Comparison of ENCODE assay signal across 8 cellular contexts in the genomic region with DNA sequence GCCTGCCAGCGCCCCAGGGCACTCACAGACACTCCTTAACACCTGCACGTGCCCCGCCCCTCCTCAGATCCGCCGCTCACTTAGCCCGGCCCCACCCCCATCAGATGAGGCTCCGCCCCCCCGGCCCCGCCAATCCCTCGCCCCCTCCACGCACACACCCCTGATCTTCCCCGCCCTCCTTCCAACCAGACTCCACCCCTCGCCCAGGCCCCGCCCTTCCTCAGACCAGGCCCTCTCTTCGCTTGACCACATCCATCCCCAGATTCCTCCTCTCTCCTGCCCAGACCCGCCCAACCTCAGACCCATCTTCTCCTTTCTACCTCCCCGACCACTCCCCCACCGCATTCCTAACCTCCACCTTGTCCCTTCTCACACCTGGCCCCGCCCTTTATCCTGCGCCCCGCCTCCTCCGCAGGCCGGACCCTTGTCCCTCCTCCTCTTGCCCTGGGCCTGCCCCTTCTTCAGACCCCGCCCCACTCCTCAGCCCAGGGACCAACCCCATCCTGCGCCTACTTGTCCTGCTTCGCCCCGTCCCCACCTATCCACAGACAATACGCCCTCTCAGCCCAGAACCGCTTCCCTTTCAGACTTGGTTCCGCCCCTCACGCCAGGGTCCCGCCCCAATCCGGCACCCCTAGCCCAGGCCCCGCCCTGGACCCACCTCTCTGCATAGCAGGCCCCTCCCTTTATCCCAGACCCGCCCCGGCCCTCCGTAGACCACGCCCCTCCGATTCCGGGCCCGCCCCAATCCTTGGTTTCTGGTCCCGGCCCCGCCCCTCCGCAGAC. TPM values are rescaled to one million over a fixed set of nuclear protein-coding genes. Genes with fewer than 3 reads are reported as not detected.
A peak's percentile ranks its signal among the peaks of the same experiment; 100 is the strongest.
DNase-seq lines count a peak whose midpoint lies in the region; ATAC-seq and TF ChIP-seq lines count a peak whose summit lies in the region.

No MANE protein-coding gene starts in this region.

- H3K27ac ChIP-seq in osteoblast (ENCODE audit: low read depth, low read length) (no peak overlapping the region), testis (peak overlapping the region in 1 of 2 donors; percentile 82)

- no peaks in the 10 kb centered on the region for H3K9me3 Mint-ChIP-seq in activated naive CD8-positive, alpha-beta T cell (ENCODE audit: low read depth)

- H3K4me3 ChIP-seq in osteoblast (ENCODE audit: insufficient read depth, low read length) = peak overlapping the region; percentile 94
- peak overlapping the region; percentile 74 to 75 for H3K4me3 ChIP-seq in testis

- DNase-seq in GM04503 (ENCODE audit: low read depth) (peak; percentile 50), NCI-H1092 (lab: John Stamatoyannopoulos, UW) (peak; percentile 92), SKM-1 (lab: John Stamatoyannopoulos, UW; ENCODE audit: unreplicated experiment) (peak; percentile 95), head of caudate nucleus (peak; percentile 93 to 100 (median 98)), osteoblast (ENCODE audit: insufficient read length, low spot score, missing footprints) (peak; percentile 99), testis (peak; percentile 98)

- H3K4me1 Mint-ChIP-seq in activated naive CD8-positive, alpha-beta T cell (ENCODE audit: low read depth) = peaks cover 23% of the 10 kb centered on the region

- H3K4me3 Mint-ChIP-seq in activated naive CD8-positive, alpha-beta T cell = peak overlapping the region; percentile 88

- peak overlapping the region; percentile 82 for H3K27ac Mint-ChIP-seq in activated naive CD8-positive, alpha-beta T cell

- TF ChIP-seq CTCF in osteoblast (IDR thresholded peaks at IDR 0.05; ENCODE audit: extremely low read depth, low read depth, low read length) (no peak), testis (IDR thresholded peaks at IDR 0.05) (no peak)

- intact Hi-C loops in head of caudate nucleus (cut with DNase I) = no loop called here
- intact Hi-C loops in testis (cut with DNase I; ENCODE audit: low total_unique reads) = no loop called here

- H3K4me2 ChIP-seq in osteoblast (ENCODE audit: insufficient read depth, low read length) = peak overlapping the region; percentile 82

- WGBS in testis, 2 donors = 2 to 4% methylated on average over 41 to 44 of the region's 44 CpGs

- peaks cover 2% of the 10 kb centered on the region for H4K20me1 ChIP-seq in osteoblast (ENCODE audit: insufficient read depth, low read length)

- H3K4me1 ChIP-seq in osteoblast (ENCODE audit: insufficient read depth, low read length) (peaks cover 7% of the 10 kb centered on the region), testis (peaks cover 6% of the 10 kb centered on the region)

- no peaks in the 10 kb centered on the region for H3K36me3 Mint-ChIP-seq in activated naive CD8-positive, alpha-beta T cell

- no peaks in the 10 kb centered on the region for H3K36me3 ChIP-seq in osteoblast (ENCODE audit: insufficient read depth, low read length)
- no peaks in the 10 kb centered on the region for H3K36me3 ChIP-seq in testis (ENCODE audit: low read depth, missing control alignments)

- H3K79me2 ChIP-seq in osteoblast (ENCODE audit: insufficient read depth, low read length) = peaks cover 37% of the 10 kb centered on the region

- H3K9me3 ChIP-seq in osteoblast (ENCODE audit: low read depth, low read length) = no peaks in the 10 kb centered on the region
- no peaks in the 10 kb centered on the region for H3K9me3 ChIP-seq in testis

- no peak for TF ChIP-seq POLR2A in testis (IDR thresholded peaks at IDR 0.05)

- H3K27me3 Mint-ChIP-seq in activated naive CD8-positive, alpha-beta T cell = peaks cover 1% of the 10 kb centered on the region

- H3K27me3 ChIP-seq in osteoblast (ENCODE audit: insufficient read depth, low read length) = no peaks in the 10 kb centered on the region
- H3K27me3 ChIP-seq in testis = no peaks in the 10 kb centered on the region

- H2AFZ ChIP-seq in osteoblast (ENCODE audit: low read length) = peak overlapping the region; percentile 90

- peak; percentile 93 for ATAC-seq in HG02610 (IDR thresholded peaks at IDR 0.05; ENCODE audit: unreplicated experiment)

RNA-seq across cellular contexts. Expression of a gene that starts 0.5 kb away (rescaled TPM):
- total RNA-seq in osteoblast (5.1 and 5.3 TPM in 2 replicates), testis (10 to 100 TPM; 16.5 to 32.3 TPM)
- 10.6 TPM for polyA plus RNA-seq in testis (ENCODE audit: insufficient read depth, low read depth, low replicate concordance)

RNA-seq across cellular contexts. Expression of a gene that starts 23.7 kb away (rescaled TPM):
- 0.36 and 2.1 TPM in 2 replicates for total RNA-seq in osteoblast
- total RNA-seq in testis = 1 to 10 TPM; 4.3 to 7.0 TPM
- polyA plus RNA-seq in testis (ENCODE audit: insufficient read depth, low read depth, low replicate concordance) = 4.5 TPM

RNA-seq across cellular contexts. Expression of a gene that starts 29.8 kb away (rescaled TPM):
- total RNA-seq in osteoblast (6.9 and 15.9 TPM in 2 replicates), testis (1 to 10 TPM; 4.3 to 5.3 TPM)
- polyA plus RNA-seq in testis (ENCODE audit: insufficient read depth, low read depth, low replicate concordance) = 8.7 TPM

RNA-seq across cellular contexts. Expression of a gene that starts 47.1 kb away (rescaled TPM):
- total RNA-seq in osteoblast (3.8 and 4.0 TPM in 2 replicates), testis (10 to 100 TPM; 28.1 to 32.1 TPM)
- polyA plus RNA-seq in testis (ENCODE audit: insufficient read depth, low read depth, low replicate concordance) = 15.6 TPM

RNA-seq across cellular contexts. Expression of a gene that starts 47.8 kb away (rescaled TPM):
- total RNA-seq in osteoblast (27.7 and 29.7 TPM in 2 replicates), testis (10 to 100 TPM; 44.3 to 58.7 TPM)
- polyA plus RNA-seq in testis (ENCODE audit: insufficient read depth, low read depth, low replicate concordance) = 14.5 TPM
